Comparison of ENCODE assay signal across 13 cellular contexts in the genomic region with DNA sequence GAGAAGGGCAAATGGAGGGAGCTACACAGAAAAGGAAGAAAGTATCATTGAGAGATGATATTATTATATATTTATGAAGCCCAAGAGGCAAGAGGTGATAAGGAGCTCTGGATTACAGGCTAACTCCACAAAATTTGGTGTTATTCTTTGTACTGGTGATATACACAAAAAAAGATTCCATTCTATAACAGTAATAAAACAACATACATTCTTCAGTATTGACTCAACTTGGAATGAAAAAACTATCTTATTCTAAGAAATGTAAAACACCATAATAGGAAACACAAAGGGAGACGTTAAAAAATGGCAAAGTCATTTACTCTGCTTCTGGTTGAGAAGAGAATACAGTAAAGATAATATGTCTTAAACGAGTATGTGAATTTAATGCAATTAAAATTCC.
DNase-seq lines count a peak whose midpoint lies in the region; ATAC-seq and TF ChIP-seq lines count a peak whose summit lies in the region.
"Had no signal": no experiment of that assay in that cellular context is flagged by ENCODE, and none has a peak within 500 bp of the region (broad histone marks: within the 10 kb centered on the region; RNA-seq: fewer than 3 reads in every experiment).

No MANE protein-coding gene starts in this region.

- H3K27ac Mint-ChIP-seq in osteocyte (ENCODE audit: unreplicated experiment): peak overlapping the region; percentile 82

- H3K4me3 Mint-ChIP-seq in osteocyte (ENCODE audit: unreplicated experiment): no peak overlapping the region

- ATAC-seq in RWPE2 (ENCODE audit: low read depth): peak; percentile 49
- no peak for ATAC-seq in GM19397 (IDR thresholded peaks at IDR 0.05; ENCODE audit: unreplicated experiment)
- no peak for ATAC-seq in GM21619 (IDR thresholded peaks at IDR 0.05; ENCODE audit: unreplicated experiment)
- no peak for ATAC-seq in GM18907 (IDR thresholded peaks at IDR 0.05; ENCODE audit: unreplicated experiment)
- ATAC-seq: heart left ventricle, psoas muscle had no signal

- no peaks in the 10 kb centered on the region for H3K27me3 ChIP-seq in RWPE2 (ENCODE audit: insufficient read depth, poor library complexity, severe bottlenecking)
- H3K27me3 ChIP-seq: heart left ventricle, tibial artery had no signal

- no peaks in the 10 kb centered on the region for H3K9me3 Mint-ChIP-seq in osteocyte (ENCODE audit: unreplicated experiment)

- DNase-seq in GM04503 (ENCODE audit: low read depth) (peak; percentile 58), RWPE2 (ENCODE audit: low spot score) (no peak), epithelial cell of prostate (ENCODE audit: low read depth, low spot score) (no peak), osteocyte (ENCODE audit: extremely low spot score, unreplicated experiment) (no peak), SKM-1 treated with dmso at 0.1 percent for 144 hours (lab: John Stamatoyannopoulos, UW; ENCODE audit: unreplicated experiment) (no peak)
- DNase-seq: activated gamma-delta T cell treated with Interleukin-2 at 50 U/mL for 16 hours, heart left ventricle, NCI-H1092 treated with DMSO at 0.1 percent for 48 hours, psoas muscle, tibial artery had no signal

- no peaks in the 10 kb centered on the region for H3K36me3 Mint-ChIP-seq in osteocyte (ENCODE audit: unreplicated experiment)

- TF ChIP-seq CTCF in RWPE2 (IDR thresholded peaks at IDR 0.05; ENCODE audit: poor library complexity, severe bottlenecking) (no peak), osteocyte (IDR thresholded peaks at IDR 0.05) (no peak)

- H3K4me1 ChIP-seq in RWPE2 (ENCODE audit: insufficient read depth, poor library complexity, severe bottlenecking): peaks cover 48% of the 10 kb centered on the region
- H3K4me1 ChIP-seq: psoas muscle had no signal

- H3K27ac ChIP-seq in RWPE2 (ENCODE audit: poor library complexity, severe bottlenecking) (peak overlapping the region; percentile 69), epithelial cell of prostate (peak overlapping the region; percentile 23)
- H3K27ac ChIP-seq: heart left ventricle, psoas muscle, tibial artery had no signal

- H3K4me1 Mint-ChIP-seq in osteocyte (ENCODE audit: unreplicated experiment): peaks cover 59% of the 10 kb centered on the region

- no peaks in the 10 kb centered on the region for H3K27me3 Mint-ChIP-seq in osteocyte (ENCODE audit: unreplicated experiment)

- H3K4me3 ChIP-seq in RWPE2 (ENCODE audit: severe bottlenecking): no peak overlapping the region
- H3K4me3 ChIP-seq: heart left ventricle, psoas muscle, tibial artery had no signal

- no peaks in the 10 kb centered on the region for H3K36me3 ChIP-seq in RWPE2 (ENCODE audit: low read depth)
- H3K36me3 ChIP-seq: heart left ventricle, tibial artery had no signal

- no peaks in the 10 kb centered on the region for H3K9me3 ChIP-seq in RWPE2 (ENCODE audit: severe bottlenecking)
- H3K9me3 ChIP-seq: heart left ventricle, psoas muscle, tibial artery had no signal
